In genomic region chr5:99775189-99775588, GRCh38 we compare ENCODE assay signal across 18 cellular contexts.
DNase-seq lines count a peak whose midpoint lies in the region; ATAC-seq, FAIRE-seq and TF ChIP-seq lines count a peak whose summit lies in the region.
"Had no signal": no experiment of that assay in that cellular context is flagged by ENCODE, and none has a peak within 500 bp of the region (broad histone marks: within the 10 kb centered on the region; RNA-seq: fewer than 3 reads in every experiment).

No MANE protein-coding gene starts in this region.

- CTCF ChIA-PET in HEK293T (lab: Yijun Ruan, JAX): no interaction called here
- CTCF ChIA-PET in endothelial cell of umbilical vein (lab: Charles Lee): no interaction called here

- H3K27me3 ChIP-seq in endothelial cell of umbilical vein (ENCODE audit: control insufficient read depth in 2 of 2, insufficient read depth in 2 of 2, low read length in 2 of 2) (no peaks in the 10 kb centered on the region), trophoblast cell (ENCODE audit: insufficient read depth, low read length) (no peaks in the 10 kb centered on the region), suprapubic skin (no peaks in the 10 kb centered on the region)

- no peak overlapping the region for H4K91ac ChIP-seq in trophoblast cell (ENCODE audit: low read depth, low read length)

- dilution Hi-C loops in endothelial cell of umbilical vein (cut with MboI; ENCODE audit: extremely low pct_ligation_motif_present, low sequenced_read_pairs): no loop called here

- H3K4me3 ChIP-seq in endothelial cell of umbilical vein (replicated peaks in 1 of 3; ENCODE audit: insufficient read depth in 1 of 3, low read depth in 1 of 3, low read length in 3 of 3): no peak overlapping the region
- H3K4me3 ChIP-seq in trophoblast cell (ENCODE audit: low read depth, low read length): no peak overlapping the region
- no peak overlapping the region for H3K4me3 ChIP-seq in suprapubic skin

- no peak overlapping the region for H4K8ac ChIP-seq in trophoblast cell (ENCODE audit: low read depth, low read length)

- H4K20me1 ChIP-seq in endothelial cell of umbilical vein (replicated peaks; ENCODE audit: control insufficient read depth, extremely low read depth, insufficient read depth, low read length): no peaks in the 10 kb centered on the region

- no peak for ATAC-seq in HG03280 (IDR thresholded peaks at IDR 0.05; ENCODE audit: unreplicated experiment)

- no peak overlapping the region for H2AK5ac ChIP-seq in trophoblast cell (ENCODE audit: low read length)

- no peak overlapping the region for H2BK12ac ChIP-seq in trophoblast cell (ENCODE audit: low read length)

- no peak overlapping the region for H3K14ac ChIP-seq in trophoblast cell (ENCODE audit: low read length)

- no peaks in the 10 kb centered on the region for H3K9me1 ChIP-seq in endothelial cell of umbilical vein (replicated peaks; ENCODE audit: control insufficient read depth, extremely low read depth, insufficient read depth, low read length)

- no peak for FAIRE-seq in endothelial cell of umbilical vein (lab: Jason Lieb, UNC)
- FAIRE-seq: A204.1, H1 had no signal

- TF ChIP-seq EP300 in suprapubic skin (IDR thresholded peaks at IDR 0.05): no peak

- H3K79me2 ChIP-seq in endothelial cell of umbilical vein (ENCODE audit: control insufficient read depth, insufficient read depth, low read length) (no peaks in the 10 kb centered on the region), trophoblast cell (ENCODE audit: control insufficient read depth, insufficient read depth, low read length, poor library complexity) (no peaks in the 10 kb centered on the region)

- no peak overlapping the region for H3K18ac ChIP-seq in trophoblast cell (ENCODE audit: low read length)

- no peak for TF ChIP-seq CTCF in endothelial cell of umbilical vein (IDR thresholded peaks at IDR 0.05; ENCODE audit: extremely low read depth in 1 of 2, insufficient read depth in 1 of 2, low read depth in 1 of 2, low read length in 2 of 2)
- no peak for TF ChIP-seq CTCF in suprapubic skin (IDR thresholded peaks at IDR 0.05)

- no CpG with 5 or more reads among the region's 3 CpGs for WGBS in trophoblast cell (ENCODE audit: extremely low coverage, insufficient coverage, insufficient read length)
- 83% methylated on average over 3 of the region's 3 CpGs for WGBS in suprapubic skin

- BruUV-seq in endothelial cell of umbilical vein (replicated peaks; lab: Mats Ljungman, UMichigan): no TSS peak

- POLR2A ChIA-PET in HEK293T (lab: Yijun Ruan, JAX): no interaction called here
- POLR2A ChIA-PET in endothelial cell of umbilical vein (lab: Charles Lee): no interaction called here

- no peak overlapping the region for H2BK120ac ChIP-seq in trophoblast cell (ENCODE audit: insufficient read depth, low read length, poor library complexity)

- no peak overlapping the region for H3K23ac ChIP-seq in trophoblast cell (ENCODE audit: low read length)

- no peak overlapping the region for H3K4ac ChIP-seq in trophoblast cell (ENCODE audit: low read depth, low read length)

- H3K9ac ChIP-seq in endothelial cell of umbilical vein (replicated peaks; ENCODE audit: extremely low read depth, insufficient read depth, low read length) (no peak overlapping the region), trophoblast cell (ENCODE audit: low read length) (no peak overlapping the region)

- intact Hi-C loops in endothelial cell of umbilical vein (cut with micrococcal nuclease): no loop called here

- no peak overlapping the region for H2BK5ac ChIP-seq in trophoblast cell (ENCODE audit: low read depth, low read length, poor library complexity)

- H3K79me1 ChIP-seq in trophoblast cell (ENCODE audit: low read length): no peaks in the 10 kb centered on the region

- no peak overlapping the region for H3K4me2 ChIP-seq in endothelial cell of umbilical vein (ENCODE audit: insufficient read depth, low read length)
- no peak overlapping the region for H3K4me2 ChIP-seq in trophoblast cell (ENCODE audit: low read length)

- no peaks in the 10 kb centered on the region for H3K36me3 ChIP-seq in endothelial cell of umbilical vein (ENCODE audit: control insufficient read depth in 2 of 2, extremely low read depth in 1 of 2, insufficient read depth in 2 of 2, low read length in 2 of 2)
- no peaks in the 10 kb centered on the region for H3K36me3 ChIP-seq in trophoblast cell (ENCODE audit: control insufficient read depth in 1 of 2, insufficient read depth in 2 of 2, low read length in 2 of 2)
- H3K36me3 ChIP-seq in suprapubic skin: no peaks in the 10 kb centered on the region

- H3K4me1 ChIP-seq in endothelial cell of umbilical vein (ENCODE audit: control insufficient read depth, extremely low read depth, insufficient read depth, low read length) (peaks cover 21% of the 10 kb centered on the region), trophoblast cell (ENCODE audit: control insufficient read depth in 1 of 2, insufficient read depth in 2 of 2, low read length in 2 of 2) (no peaks in the 10 kb centered on the region), suprapubic skin (no peaks in the 10 kb centered on the region)
- H3K4me1 ChIP-seq: Caco-2 had no signal

- H2AFZ ChIP-seq in endothelial cell of umbilical vein (ENCODE audit: low read depth, low read length): peak overlapping the region; percentile 48
- H2AFZ ChIP-seq in trophoblast cell (ENCODE audit: insufficient read depth, low read length, poor library complexity): no peak overlapping the region

- no peaks in the 10 kb centered on the region for H3K9me3 ChIP-seq in endothelial cell of umbilical vein (replicated peaks; ENCODE audit: control insufficient read depth, insufficient read depth, low read length)
- no peaks in the 10 kb centered on the region for H3K9me3 ChIP-seq in trophoblast cell (ENCODE audit: insufficient read depth, low read depth, low read length)
- H3K9me3 ChIP-seq in suprapubic skin: no peaks in the 10 kb centered on the region
- H3K9me3 ChIP-seq: Caco-2 had no signal

- TF ChIP-seq POLR2A in endothelial cell of umbilical vein (IDR thresholded peaks at IDR 0.05; ENCODE audit: low read depth, low read length): no peak
- TF ChIP-seq POLR2A in suprapubic skin (IDR thresholded peaks at IDR 0.05): no peak

- H3K27ac ChIP-seq in endothelial cell of umbilical vein (ENCODE audit: insufficient read depth, low read depth, low read length) (no peak overlapping the region), trophoblast cell (ENCODE audit: low read depth, low read length) (no peak overlapping the region), suprapubic skin (no peak overlapping the region)
- H3K27ac ChIP-seq: C4-2B had no signal

- H4K12ac ChIP-seq in trophoblast cell (ENCODE audit: low read depth, low read length): no peak overlapping the region

- DNase-seq in ELF-1 (ENCODE audit: low read depth, low spot score) (peak; percentile 5), HEK293T (ENCODE audit: extremely low spot score) (peak; percentile 5), endothelial cell of umbilical vein (ENCODE audit: low read depth, low spot score) (no peak), trophoblast cell (peak; percentile 60 to 70), cerebellar nuclear complex (lab: John Stamatoyannopoulos, UW) (no peak), suprapubic skin (ENCODE audit: low spot score in 2 of 2) (no peak)
- DNase-seq: ACHN; AML-193; Caco-2; CD4-positive, alpha-beta T cell; DMS153; DMS79; GF-D8; H9 had no signal

TF ChIP-seq in HEK293T, 16 proteins besides CTCF, POLR2A, EP300 and RAD21:
- TF ChIP-seq ELF4 (IDR thresholded peaks at IDR 0.05): no peak
- no peak for TF ChIP-seq FOXA1 (IDR thresholded peaks at IDR 0.05)
- no peak for TF ChIP-seq BHLHE40 (IDR thresholded peaks at IDR 0.05; ENCODE audit: borderline replicate concordance)
- no peak for TF ChIP-seq FOXM1 (IDR thresholded peaks at IDR 0.05; ENCODE audit: borderline replicate concordance)
- no peak for TF ChIP-seq HDGF (IDR thresholded peaks at IDR 0.05; ENCODE audit: borderline replicate concordance)
- no peak for TF ChIP-seq CTBP1 (IDR thresholded peaks at IDR 0.05; ENCODE audit: borderline replicate concordance)
- no peak for TF ChIP-seq LEF1 (IDR thresholded peaks at IDR 0.05; ENCODE audit: borderline replicate concordance)
- TF ChIP-seq ZNF384 (IDR thresholded peaks at IDR 0.05): no peak
- no peak for TF ChIP-seq ARNT (IDR thresholded peaks at IDR 0.05)
- TF ChIP-seq FOXK2 (IDR thresholded peaks at IDR 0.05): no peak

TF ChIP-seq in endothelial cell of umbilical vein, 7 proteins besides CTCF, POLR2A, EP300 and RAD21:
- TF ChIP-seq JUN (IDR thresholded peaks at IDR 0.05; ENCODE audit: borderline replicate concordance, insufficient read depth, insufficient read length, low read depth) (no peak), EZH2 (IDR thresholded peaks at IDR 0.05; ENCODE audit: borderline replicate concordance, low read depth, low read length, severe bottlenecking) (no peak), FOS (IDR thresholded peaks at IDR 0.05; ENCODE audit: borderline replicate concordance, insufficient read depth, low read length) (no peak), MYC (IDR thresholded peaks at IDR 0.05; ENCODE audit: low read depth, low read length) (no peak), MAX (IDR thresholded peaks at IDR 0.05; ENCODE audit: insufficient read depth, insufficient read length) (no peak), GATA2 (IDR thresholded peaks at IDR 0.05; ENCODE audit: insufficient read depth, insufficient read length, low read depth, low read length) (no peak), POLR2AphosphoS5 (IDR thresholded peaks at IDR 0.05; ENCODE audit: insufficient read depth, low read depth, low read length) (no peak)

Comparison
In these comparisons a context has a peak if more than half of its experiments do, and no peak if none do; other contexts are left out.
1. DNase-seq: peak in ELF-1 (single experiment), HEK293T (single experiment) and trophoblast cell (2 of 2); none in endothelial cell of umbilical vein (single experiment), cerebellar nuclear complex (0 of 2) and suprapubic skin (0 of 2).